In genomic region chr1:45934947-45935346, GRCh38 we compare ENCODE assay signal across 26 cellular contexts.
"Had no signal": no experiment of that assay in that cellular context is flagged by ENCODE, and none has a peak within 500 bp of the region (broad histone marks: within the 10 kb centered on the region; RNA-seq: fewer than 3 reads in every experiment).

No MANE protein-coding gene starts in this region.

- H2AFZ ChIP-seq: neural progenitor cell had no signal

- H3K27ac ChIP-seq: foreskin keratinocyte, left lung, neural progenitor cell, right lobe of liver, uterus had no signal

- H3K36me3 Mint-ChIP-seq: activated CD4-positive, alpha-beta memory T cell treated with anti-CD3 and anti-CD28 coated beads for 36 hours; stimulated activated effector memory CD8-positive, alpha-beta T cell treated with anti-CD3 and anti-CD28 coated beads, Interleukin-12 subunit alpha, Interleukin-12 subunit beta, amount 100 ng/mL, for 72 hours had no signal

- H3K4me1 Mint-ChIP-seq: brain; neural progenitor cell; stimulated activated effector memory CD8-positive, alpha-beta T cell treated with anti-CD3 and anti-CD28 coated beads, Interleukin-12 subunit alpha, Interleukin-12 subunit beta, amount 100 ng/mL, for 72 hours had no signal

- H3K9ac ChIP-seq: neural progenitor cell had no signal

- ATAC-seq: foreskin keratinocyte; left lung; naive thymus-derived CD8-positive, alpha-beta T cell; right lobe of liver; stimulated activated effector memory CD8-positive, alpha-beta T cell treated with anti-CD3 and anti-CD28 coated beads, Interleukin-12 subunit alpha, Interleukin-12 subunit beta, amount 100 ng/mL, for 72 hours had no signal

- H3K27me3 ChIP-seq: foreskin keratinocyte, left lung, neural progenitor cell, right lobe of liver, uterus had no signal

- DNase-seq: activated CD4-positive, alpha-beta memory T cell treated with anti-CD3 and anti-CD28 coated beads for 36 hours; activated CD4-positive, alpha-beta T cell treated with anti-CD3 and anti-CD28 coated beads for 48 hours; activated gamma-delta T cell; activated naive CD4-positive, alpha-beta T cell treated with anti-CD3 and anti-CD28 coated beads, Interleukin-2, amount 50 U/mL, for 16 hours; activated T-cell treated with anti-CD3 and anti-CD28 coated beads for 4 hours; aorta; effector CD4-positive, alpha-beta T cell; erythroblast; foreskin keratinocyte; hippocampal formation; kidney glomerular epithelial cell; left lung; naive thymus-derived CD8-positive, alpha-beta T cell; posterior cingulate gyrus; right lobe of liver; small intestine; stimulated activated CD4-positive, alpha-beta T cell treated with anti-CD3 and anti-CD28 coated beads, Interleukin-2, amount 100 ng/mL, for 24 hours; trophoblast cell; uterus had no signal

- H3K27me3 Mint-ChIP-seq: activated CD4-positive, alpha-beta memory T cell treated with anti-CD3 and anti-CD28 coated beads for 36 hours; brain; dendritic cell treated with granulocyte-macrophage colony-stimulating factor and Interleukin-4, amounts not matched to agents 40 ng/mL and 50 ng/mL, for 4 days; naive thymus-derived CD8-positive, alpha-beta T cell had no signal

- H3K4me3 Mint-ChIP-seq: activated CD4-positive, alpha-beta memory T cell treated with anti-CD3 and anti-CD28 coated beads for 36 hours; activated T-helper 1 cell treated with anti-CD3 and anti-CD28 coated beads, Interleukin-12 subunit alpha, Interleukin-12 subunit beta, Interleukin-2, Interleukin-4 antibody, amounts not matched to agents 30 ng/mL and 10 ng/mL and 1 ng/mL, durations not matched to agents 14 hours and 24 hours and 36 hours; brain; dendritic cell treated with granulocyte-macrophage colony-stimulating factor and Interleukin-4, amounts not matched to agents 40 ng/mL and 50 ng/mL, for 4 days; mesothelial cell of epicardium; naive thymus-derived CD8-positive, alpha-beta T cell; neural progenitor cell; stimulated activated effector memory CD8-positive, alpha-beta T cell treated with anti-CD3 and anti-CD28 coated beads, Interleukin-12 subunit alpha, Interleukin-12 subunit beta, amount 100 ng/mL, for 72 hours had no signal

- H3K27ac Mint-ChIP-seq: activated CD4-positive, alpha-beta memory T cell treated with anti-CD3 and anti-CD28 coated beads for 36 hours; activated T-helper 1 cell treated with anti-CD3 and anti-CD28 coated beads, Interleukin-12 subunit alpha, Interleukin-12 subunit beta, Interleukin-2, Interleukin-4 antibody, amounts not matched to agents 30 ng/mL and 10 ng/mL and 1 ng/mL, durations not matched to agents 14 hours and 24 hours and 36 hours; brain; dendritic cell treated with granulocyte-macrophage colony-stimulating factor and Interleukin-4, amounts not matched to agents 40 ng/mL and 50 ng/mL, for 4 days; mesothelial cell of epicardium; naive thymus-derived CD8-positive, alpha-beta T cell; neural progenitor cell; stimulated activated effector memory CD8-positive, alpha-beta T cell treated with anti-CD3 and anti-CD28 coated beads, Interleukin-12 subunit alpha, Interleukin-12 subunit beta, amount 100 ng/mL, for 72 hours had no signal

- H3K4me2 ChIP-seq: neural progenitor cell had no signal

- H3K4me3 ChIP-seq: left lung, lung, neural progenitor cell, right lobe of liver, uterus had no signal

- H3K4me1 ChIP-seq: foreskin keratinocyte, left lung, neural progenitor cell, uterus had no signal

- H3K9me3 Mint-ChIP-seq: activated CD4-positive, alpha-beta memory T cell treated with anti-CD3 and anti-CD28 coated beads for 36 hours; activated T-helper 1 cell treated with anti-CD3 and anti-CD28 coated beads, Interleukin-12 subunit alpha, Interleukin-12 subunit beta, Interleukin-2, Interleukin-4 antibody, amounts not matched to agents 30 ng/mL and 10 ng/mL and 1 ng/mL, durations not matched to agents 14 hours and 24 hours and 36 hours; dendritic cell treated with granulocyte-macrophage colony-stimulating factor and Interleukin-4, amounts not matched to agents 40 ng/mL and 50 ng/mL, for 4 days; stimulated activated effector memory CD8-positive, alpha-beta T cell treated with anti-CD3 and anti-CD28 coated beads, Interleukin-12 subunit alpha, Interleukin-12 subunit beta, amount 100 ng/mL, for 72 hours had no signal

- H3K9me3 ChIP-seq: left lung, right lobe of liver, uterus had no signal

- H3K36me3 ChIP-seq: left lung, neural progenitor cell, right lobe of liver, uterus had no signal
